Comparison of ENCODE assay signal across 10 cellular contexts in the genomic region with DNA sequence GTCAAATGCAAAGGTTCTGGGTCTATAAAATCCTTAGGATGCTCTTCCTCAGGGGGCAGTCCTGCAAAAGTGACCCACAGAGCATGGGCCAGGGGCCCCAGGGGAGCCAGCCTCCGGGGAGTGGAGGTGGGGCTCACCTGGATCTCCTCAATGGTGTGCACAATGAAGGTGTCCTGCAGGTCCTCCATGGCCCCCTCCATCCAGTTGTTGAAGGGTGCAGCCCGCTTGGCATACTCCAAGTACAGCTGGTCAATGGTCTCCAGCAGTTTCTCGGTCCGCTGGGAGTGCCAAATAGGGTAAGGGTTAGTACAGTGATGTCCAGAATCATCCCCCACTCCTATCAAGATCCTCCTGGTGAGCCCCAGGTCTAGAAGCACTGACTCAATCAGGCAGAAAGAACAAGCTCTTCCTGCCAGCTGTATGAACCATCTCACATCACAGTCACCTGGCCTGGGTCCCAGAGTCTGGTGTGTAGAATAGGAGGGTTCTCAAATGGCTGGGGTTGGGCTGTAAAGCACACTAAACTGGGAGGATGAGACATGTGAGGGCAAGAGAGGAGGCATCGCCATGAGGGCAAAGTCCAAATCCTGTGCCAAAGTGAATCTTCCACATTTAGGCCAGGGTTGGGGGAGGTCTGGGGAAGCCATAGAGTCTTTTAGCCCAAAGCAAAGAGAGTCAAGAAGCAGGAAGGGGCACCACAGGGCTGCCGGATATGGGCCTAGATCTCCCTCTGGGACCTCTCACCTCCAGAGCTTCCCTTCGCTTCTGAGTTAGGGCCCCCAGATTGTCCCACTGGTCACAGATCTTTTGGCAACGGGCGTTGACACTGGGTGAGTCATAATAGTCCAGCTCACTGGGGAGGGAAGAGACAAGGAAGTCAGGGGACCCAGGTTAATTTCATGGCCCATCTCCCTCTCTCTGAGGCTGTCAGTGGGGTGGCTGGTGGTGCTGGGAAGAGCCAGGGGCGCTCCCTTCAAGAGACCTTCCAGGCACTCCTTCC.
DNase-seq lines count a peak whose midpoint lies in the region; TF ChIP-seq lines count a peak whose summit lies in the region.
"Had no signal": no experiment of that assay in that cellular context is flagged by ENCODE, and none has a peak within 500 bp of the region (broad histone marks: within the 10 kb centered on the region; RNA-seq: fewer than 3 reads in every experiment).

No MANE protein-coding gene starts in this region.

- H3K27ac ChIP-seq in SK-N-SH (ENCODE audit: low read depth in 2 of 2, low read length in 1 of 2) (peak overlapping the region; percentile 23 to 44; a peak in 3 of 4 replicates), stomach smooth muscle (ENCODE audit: low read length) (peak overlapping the region; percentile 75), Karpas-422 (ENCODE audit: low read length) (no peak overlapping the region)
- H3K27ac ChIP-seq: 22Rv1, WERI-Rb-1 had no signal

- H3K4me2 ChIP-seq in SK-N-SH (no peak overlapping the region), Karpas-422 (ENCODE audit: low read depth, low read length, poor library complexity, severe bottlenecking) (no peak overlapping the region)

- H3K4me1 ChIP-seq in SK-N-SH (ENCODE audit: control insufficient read depth in 1 of 2, insufficient read depth in 2 of 2, low read depth in 1 of 2, low read length in 1 of 2) = peaks cover 4 to 12% of the 10 kb centered on the region in 2 experiments; a peak in 2 of 4 replicates
- peaks cover 69% of the 10 kb centered on the region for H3K4me1 ChIP-seq in stomach smooth muscle (ENCODE audit: control insufficient read depth, insufficient read depth, low read length)
- H3K4me1 ChIP-seq in Karpas-422 (ENCODE audit: low read length) = no peaks in the 10 kb centered on the region

- H3F3A ChIP-seq in SK-N-SH (replicated peaks; ENCODE audit: insufficient read depth) = peaks cover 28% of the 10 kb centered on the region

- WGBS in SK-N-SH (ENCODE audit: low lambda C conversion rate) = 82% methylated on average over 5 of the region's 10 CpGs

- H3K36me3 ChIP-seq in SK-N-SH (replicated peaks in 1 of 2; ENCODE audit: control insufficient read depth in 1 of 2, insufficient read depth in 2 of 2, low read length in 1 of 2) (peaks cover 75 to 89% of the 10 kb centered on the region in 2 experiments), stomach smooth muscle (ENCODE audit: control insufficient read depth in 2 of 2, insufficient read depth in 2 of 2, low read length in 2 of 2) (peaks cover 64 to 75% of the 10 kb centered on the region in 2 donors), Karpas-422 (ENCODE audit: insufficient read depth, low read length) (no peaks in the 10 kb centered on the region)

- POLR2A ChIA-PET in SK-N-SH (lab: Yijun Ruan, JAX) = no interaction called here

- H3K79me2 ChIP-seq in SK-N-SH (ENCODE audit: insufficient read depth) = peaks cover 61% of the 10 kb centered on the region; the same call in 1 of the 2 replicates
- no peaks in the 10 kb centered on the region for H3K79me2 ChIP-seq in Karpas-422 (ENCODE audit: low read length)

- H2AFZ ChIP-seq in SK-N-SH (ENCODE audit: low read depth) (no peak overlapping the region), Karpas-422 (ENCODE audit: low read length) (no peak overlapping the region)

- TF ChIP-seq RAD21 in SK-N-SH (IDR thresholded peaks at IDR 0.05; ENCODE audit: low read length) = no peak

- CTCF ChIA-PET in SK-N-SH (lab: Yijun Ruan, JAX) = interaction anchor here (1.2 to 2.8 kb wide), 5 partner anchors 9 to 223 kb away, joined by 4 to 10 read pairs (median 8); no protein-coding TSS in a partner anchor

- TF ChIP-seq CTCF in SK-N-SH (IDR thresholded peaks at IDR 0.05) = no peak
- TF ChIP-seq CTCF in GM10266 (IDR thresholded peaks at IDR 0.05; ENCODE audit: control insufficient read depth, insufficient read depth, low read depth, missing control alignments) = no peak

- no peaks in the 10 kb centered on the region for H3K9me3 ChIP-seq in SK-N-SH
- H3K9me3 ChIP-seq in stomach smooth muscle (ENCODE audit: control insufficient read depth in 2 of 2, low read length in 2 of 2) = no peaks in the 10 kb centered on the region
- no peaks in the 10 kb centered on the region for H3K9me3 ChIP-seq in Karpas-422 (ENCODE audit: low read length)

- no peaks in the 10 kb centered on the region for H3K9me2 ChIP-seq in SK-N-SH
- H3K9me2 ChIP-seq in Karpas-422 (replicated peaks; ENCODE audit: insufficient read depth, low read length) = no peaks in the 10 kb centered on the region

- TF ChIP-seq EP300 in SK-N-SH (IDR thresholded peaks at IDR 0.05; ENCODE audit: borderline replicate concordance in 1 of 2, low read depth in 1 of 2, low read length in 1 of 2) = no peak

- H3K9ac ChIP-seq in SK-N-SH (no peak overlapping the region), stomach smooth muscle (ENCODE audit: low read length in 2 of 2) (peak overlapping the region in 1 of 2 donors; percentile 21), Karpas-422 (ENCODE audit: low read length) (no peak overlapping the region)

- DNase-seq in DMS 273 (lab: John Stamatoyannopoulos, UW; ENCODE audit: unreplicated experiment) = peak; percentile 46
- DNase-seq in DMS 273 treated with DMSO at 0.1 percent for 48 hours (lab: John Stamatoyannopoulos, UW) = no peak
- no peak for DNase-seq in SK-N-SH
- peak; percentile 88 for DNase-seq in glomerular visceral epithelial cell (ENCODE audit: extremely low spot score)
- DNase-seq in GM10266 (ENCODE audit: extremely low spot score) = no peak
- no peak for DNase-seq in stimulated activated CD4-positive, alpha-beta T cell treated with anti-CD3 and anti-CD28 coated beads, Interleukin-1b, Interleukin-23, amount 100 ng/mL, for 48 hours
- DNase-seq in Karpas-422 = no peak
- DNase-seq: WERI-Rb-1 had no signal

- H3K4me3 ChIP-seq in SK-N-SH (ENCODE audit: low read depth in 2 of 2, low read length in 1 of 2) (no peak overlapping the region), stomach smooth muscle (ENCODE audit: low read length in 2 of 2) (no peak overlapping the region), Karpas-422 (ENCODE audit: low read length) (no peak overlapping the region)

- H3K27me3 ChIP-seq in SK-N-SH (ENCODE audit: insufficient read depth) = no peaks in the 10 kb centered on the region
- H3K27me3 ChIP-seq in stomach smooth muscle (ENCODE audit: control insufficient read depth in 1 of 2, insufficient read depth in 2 of 2, low read length in 2 of 2) = no peaks in the 10 kb centered on the region
- H3K27me3 ChIP-seq in Karpas-422 (ENCODE audit: low read length) = no peaks in the 10 kb centered on the region

- H4K20me1 ChIP-seq in SK-N-SH (ENCODE audit: insufficient read depth) = peaks cover 37% of the 10 kb centered on the region; the same call in 1 of the 2 replicates
- no peaks in the 10 kb centered on the region for H4K20me1 ChIP-seq in Karpas-422 (ENCODE audit: insufficient read depth, low read depth, low read length)

TF ChIP-seq in SK-N-SH, 30 proteins besides CTCF, POLR2A, EP300 and RAD21:
- TF ChIP-seq POLR2AphosphoS5 (IDR thresholded peaks at IDR 0.05; ENCODE audit: low read depth, low read length) = peak; percentile 17; the same call in 1 of the 2 replicates
- TF ChIP-seq FOSL2 (IDR thresholded peaks at IDR 0.05; ENCODE audit: borderline replicate concordance, low read depth) = peak; percentile 14; the same call in 1 of the 2 replicates
- peak; percentile 65 for TF ChIP-seq NFIC (IDR thresholded peaks at IDR 0.05; ENCODE audit: borderline replicate concordance)
- peak; percentile 48 for TF ChIP-seq TCF12 (IDR thresholded peaks at IDR 0.05)
- peak; percentile 14; the same call in 1 of the 2 replicates for TF ChIP-seq JUND (IDR thresholded peaks at IDR 0.05)
- TF ChIP-seq FOXM1 (IDR thresholded peaks at IDR 0.05; ENCODE audit: low read depth) = no peak
- TF ChIP-seq, protein P1, sequence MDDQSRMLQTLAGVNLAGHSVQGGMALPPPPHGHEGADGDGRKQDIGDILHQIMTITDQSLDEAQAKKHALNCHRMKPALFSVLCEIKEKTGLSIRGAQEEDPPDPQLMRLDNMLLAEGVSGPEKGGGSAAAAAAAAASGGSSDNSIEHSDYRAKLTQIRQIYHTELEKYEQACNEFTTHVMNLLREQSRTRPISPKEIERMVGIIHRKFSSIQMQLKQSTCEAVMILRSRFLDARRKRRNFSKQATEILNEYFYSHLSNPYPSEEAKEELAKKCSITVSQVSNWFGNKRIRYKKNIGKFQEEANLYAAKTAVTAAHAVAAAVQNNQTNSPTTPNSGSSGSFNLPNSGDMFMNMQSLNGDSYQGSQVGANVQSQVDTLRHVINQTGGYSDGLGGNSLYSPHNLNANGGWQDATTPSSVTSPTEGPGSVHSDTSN (IDR thresholded peaks at IDR 0.05) = peak; percentile 15; the same call in 1 of the 2 replicates
- TF ChIP-seq MEF2A (IDR thresholded peaks at IDR 0.05; ENCODE audit: borderline replicate concordance, low read depth) = no peak
- TF ChIP-seq RXRA (IDR thresholded peaks at IDR 0.05; ENCODE audit: borderline replicate concordance, low read depth) = no peak
- TF ChIP-seq EZH2phosphoT487 (IDR thresholded peaks at IDR 0.05; ENCODE audit: borderline replicate concordance, low read depth) = no peak
TF ChIP-seq in SK-N-SH: peak in this region for 6.

Comparison
In these comparisons a context has a peak if more than half of its experiments do, and no peak if none do; other contexts are left out.
1. DNase-seq: peak in DMS 273 (single experiment) and glomerular visceral epithelial cell (single experiment); none in DMS 273 treated with DMSO at 0.1 percent for 48 hours (single experiment), SK-N-SH (single experiment), GM10266 (single experiment), stimulated activated CD4-positive, alpha-beta T cell treated with anti-CD3 and anti-CD28 coated beads, Interleukin-1b, Interleukin-23, amount 100 ng/mL, for 48 hours (single experiment) and Karpas-422 (single experiment).